ENCODE assay signal across 26 cellular contexts in genomic region chr9:136191549-136192286, GRCh38. TPM values are rescaled to one million over a fixed set of nuclear protein-coding genes. Genes with fewer than 3 reads are reported as not detected.
"Had no signal": no experiment of that assay in that cellular context is flagged by ENCODE, and none has a peak within 500 bp of the region (broad histone marks: within the 10 kb centered on the region; RNA-seq: fewer than 3 reads in every experiment).

No MANE protein-coding gene starts in this region.

- H3K9ac ChIP-seq: neural progenitor cell had no signal

- H3K27ac Mint-ChIP-seq: activated CD4-positive, alpha-beta memory T cell treated with anti-CD3 and anti-CD28 coated beads for 36 hours; activated naive CD8-positive, alpha-beta T cell treated with anti-CD3 and anti-CD28 coated beads for 36 hours; endodermal cell; naive thymus-derived CD4-positive, alpha-beta T cell; neural progenitor cell had no signal

- H3K4me3 Mint-ChIP-seq: activated CD4-positive, alpha-beta memory T cell treated with anti-CD3 and anti-CD28 coated beads for 36 hours; activated naive CD8-positive, alpha-beta T cell treated with anti-CD3 and anti-CD28 coated beads for 36 hours; central memory CD8-positive, alpha-beta T cell; endodermal cell; stimulated activated naive CD8-positive, alpha-beta T cell treated with anti-CD3 and anti-CD28 coated beads, Interleukin-15, Interleukin-2, amounts not matched to agents 100 ng/mL and 50 ng/mL, for 24 hours had no signal

- H3K9me3 ChIP-seq: lower lobe of right lung, ovary, prostate gland, right atrium auricular region, suprapubic skin, uterus had no signal

- H3K36me3 ChIP-seq: lower lobe of right lung, neural progenitor cell, ovary, prostate gland, right atrium auricular region, suprapubic skin, uterus had no signal

- H3K4me1 ChIP-seq: lower lobe of right lung, prostate gland had no signal

- H3K4me3 ChIP-seq: coronary artery, lower lobe of right lung, ovary, prostate gland, right atrium auricular region, suprapubic skin, uterus had no signal

- DNase-seq: activated CD4-positive, alpha-beta memory T cell treated with anti-CD3 and anti-CD28 coated beads for 36 hours; activated CD4-positive, alpha-beta T cell treated with anti-CD3 and anti-CD28 coated beads for 4 hours; activated CD4-positive, CD25-positive, alpha-beta regulatory T cell; activated naive CD4-positive, alpha-beta T cell treated with Interleukin-2 at 50 U/mL for 16 hours; activated naive CD8-positive, alpha-beta T cell treated with anti-CD3 and anti-CD28 coated beads for 36 hours; activated T-cell treated with anti-CD3 and anti-CD28 coated beads, Interleukin-2, amount 50 U/mL, for 48 hours; endodermal cell; kidney; lower lobe of right lung; naive thymus-derived CD4-positive, alpha-beta T cell; ovary; stimulated activated CD4-positive, alpha-beta T cell treated with anti-CD3 and anti-CD28 coated beads, Interleukin-12 subunit alpha, Interleukin-12 subunit beta, amount 100 ng/mL, for 4 hours; T-helper 9 cell; trophoblast cell; uterus had no signal

- H3K36me3 Mint-ChIP-seq: activated CD4-positive, alpha-beta memory T cell treated with anti-CD3 and anti-CD28 coated beads for 36 hours; activated naive CD8-positive, alpha-beta T cell treated with anti-CD3 and anti-CD28 coated beads for 36 hours; naive thymus-derived CD4-positive, alpha-beta T cell; neural progenitor cell had no signal

- H3K27me3 ChIP-seq: ovary had no signal

- H3K9me3 Mint-ChIP-seq: activated CD4-positive, alpha-beta memory T cell treated with anti-CD3 and anti-CD28 coated beads for 36 hours; activated naive CD8-positive, alpha-beta T cell treated with anti-CD3 and anti-CD28 coated beads for 36 hours; central memory CD8-positive, alpha-beta T cell; endodermal cell; neural progenitor cell; stimulated activated naive CD8-positive, alpha-beta T cell treated with anti-CD3 and anti-CD28 coated beads, Interleukin-15, Interleukin-2, amounts not matched to agents 100 ng/mL and 50 ng/mL, for 24 hours had no signal

- H3K4me1 Mint-ChIP-seq: central memory CD8-positive, alpha-beta T cell; endodermal cell had no signal

- H3K27ac ChIP-seq: coronary artery, lower lobe of right lung, neural progenitor cell, ovary, prostate gland, right atrium auricular region, suprapubic skin, uterus had no signal

- ATAC-seq: left lobe of liver; lower lobe of right lung; naive thymus-derived CD4-positive, alpha-beta T cell had no signal

RNA-seq across cellular contexts. Expression of gene LHX3, which starts 13.2 kb away (rescaled TPM):
- total RNA-seq: activated CD4-positive, alpha-beta memory T cell treated with anti-CD3 and anti-CD28 coated beads for 36 hours; activated naive CD8-positive, alpha-beta T cell treated with anti-CD3 and anti-CD28 coated beads for 36 hours; astrocyte; endodermal cell; kidney; left lobe of liver; lower lobe of right lung; mesenteric fat pad; ovary; T-helper 1 cell treated with Interleukin-12 subunit alpha and Interleukin-12 subunit beta and Interleukin-4 antibody, amounts not matched to agents 30 ng/mL and 1 ng/mL, for 36 hours; uterus had no signal
- polyA plus RNA-seq: naive thymus-derived CD4-positive, alpha-beta T cell; ovary had no signal
